Comparison of ENCODE assay signal across 14 cellular contexts in the genomic region with DNA sequence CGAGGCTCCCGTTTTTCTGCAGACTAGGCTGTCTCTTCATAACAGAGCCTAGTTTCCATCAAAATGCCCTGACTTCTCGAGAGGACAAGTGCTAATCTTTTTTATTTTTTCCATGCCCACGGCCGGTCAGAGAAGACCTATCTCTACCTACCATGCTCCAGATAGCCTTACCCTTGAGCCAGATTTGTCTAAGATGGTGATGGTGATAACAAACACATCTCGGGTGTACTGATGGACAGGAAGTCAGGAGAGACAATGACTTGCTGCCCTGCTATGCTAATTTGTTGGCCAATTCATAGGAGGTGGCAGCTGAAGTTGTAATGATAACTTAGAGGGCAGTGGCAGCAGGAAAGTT. TPM values are rescaled to one million over a fixed set of nuclear protein-coding genes. Genes with fewer than 3 reads are reported as not detected.
DNase-seq lines count a peak whose midpoint lies in the region; ATAC-seq, FAIRE-seq and TF ChIP-seq lines count a peak whose summit lies in the region.
"Had no signal": no experiment of that assay in that cellular context is flagged by ENCODE, and none has a peak within 500 bp of the region (broad histone marks: within the 10 kb centered on the region; RNA-seq: fewer than 3 reads in every experiment).

No MANE protein-coding gene starts in this region.

- no peaks in the 10 kb centered on the region for H4K20me1 ChIP-seq in GM12878 (ENCODE audit: control insufficient read depth, insufficient read depth)
- H4K20me1 ChIP-seq: BLaER1 treated with 17β-estradiol and CSF1 and Interleukin-3, amounts not matched to agents 10 nM and 100 nM had no signal

- peaks cover 12% of the 10 kb centered on the region for H3K4me1 ChIP-seq in CD8-positive, alpha-beta memory T cell (ENCODE audit: insufficient read depth, low read length)
- H3K4me1 ChIP-seq in GM12878 (ENCODE audit: control insufficient read depth, insufficient read depth, low read length), result peaks cover 47% of the 10 kb centered on the region
- H3K4me1 ChIP-seq in right atrium auricular region, result no peaks in the 10 kb centered on the region

- no peak overlapping the region for H3K4me3 ChIP-seq in CD8-positive, alpha-beta memory T cell (ENCODE audit: low read length)
- H3K4me3 ChIP-seq in GM12878, result no peak overlapping the region
- H3K4me3 ChIP-seq in right atrium auricular region, result no peak overlapping the region
- H3K4me3 ChIP-seq: BLaER1 treated with 17β-estradiol and CSF1 and Interleukin-3, amounts not matched to agents 10 nM and 100 nM; thoracic aorta had no signal

- BruUV-seq in GM12878 (replicated peaks; lab: Mats Ljungman, UMichigan), result TSS peak; percentile 22

- H3K79me2 ChIP-seq in GM12878 (ENCODE audit: control insufficient read depth, insufficient read depth, low read length), result peaks cover 10% of the 10 kb centered on the region

- DNase-seq in CD8-positive, alpha-beta memory T cell, result no peak
- DNase-seq in GM12878 (ENCODE audit: low read depth, low spot score) (no peak), right atrium auricular region (ENCODE audit: low spot score) (no peak), NCI-H1694 (lab: John Stamatoyannopoulos, UW) (no peak), OCI-M1 (lab: John Stamatoyannopoulos, UW) (no peak), GM12892 (ENCODE audit: insufficient read length) (no peak)
- DNase-seq: Kasumi-1, mesenchymal stem cell had no signal

- H3K36me3 Mint-ChIP-seq in CD8-positive, alpha-beta memory T cell, result peaks cover 24 to 70% (median 27%) of the 10 kb centered on the region in 3 donors

- no peak for TF ChIP-seq CTCF in GM12878 (IDR thresholded peaks at IDR 0.05 in 2 of 3, conservative IDR thresholded peaks at IDR 0.05 in 1 of 3; ENCODE audit: control insufficient read depth in 2 of 3, extremely low read depth in 1 of 3, insufficient read depth in 1 of 3, low read depth in 3 of 3, low read length in 3 of 3)
- TF ChIP-seq CTCF in right atrium auricular region (IDR thresholded peaks at IDR 0.05), result no peak

- H3K9me3 Mint-ChIP-seq in CD8-positive, alpha-beta memory T cell, result no peaks in the 10 kb centered on the region

- no peaks in the 10 kb centered on the region for H3K27me3 Mint-ChIP-seq in CD8-positive, alpha-beta memory T cell
- H3K27me3 Mint-ChIP-seq: progenitor cell of endocrine pancreas had no signal

- SMC1A ChIA-PET in GM12878 (lab: Charles Lee; ENCODE audit: uncharacterized antibody, unreplicated experiment), result interaction anchor here (0.6 to 4.4 kb wide), 13 partner anchors 9 to 111 kb away, joined by 3 to 48 read pairs (median 10); no protein-coding TSS in a partner anchor

- H3K27ac ChIP-seq in CD8-positive, alpha-beta memory T cell (ENCODE audit: low read depth, low read length), result no peak overlapping the region
- H3K27ac ChIP-seq in GM12878 (ENCODE audit: control insufficient read depth, insufficient read depth), result peak overlapping the region; percentile 89
- H3K27ac ChIP-seq in right atrium auricular region, result no peak overlapping the region
- H3K27ac ChIP-seq: BLaER1 treated with 17β-estradiol and CSF1 and Interleukin-3, amounts not matched to agents 10 nM and 100 nM; epithelial cell of prostate; thoracic aorta had no signal

- H3K4me3 Mint-ChIP-seq in CD8-positive, alpha-beta memory T cell, result peak overlapping the region in 6 of 7 donors; percentile 37 to 74 (median 61)

- H3K27me3 ChIP-seq in CD8-positive, alpha-beta memory T cell (ENCODE audit: insufficient read depth, low read length, poor library complexity, severe bottlenecking), result no peaks in the 10 kb centered on the region
- H3K27me3 ChIP-seq in GM12878 (replicated peaks in 1 of 2; ENCODE audit: control insufficient read depth in 2 of 2, insufficient read depth in 2 of 2, low read length in 1 of 2), result no peaks in the 10 kb centered on the region
- no peaks in the 10 kb centered on the region for H3K27me3 ChIP-seq in right atrium auricular region
- H3K27me3 ChIP-seq: BLaER1 treated with 17β-estradiol and CSF1 and Interleukin-3, amounts not matched to agents 10 nM and 100 nM had no signal

- RAD21 ChIA-PET in GM12878 (lab: Charles Lee; ENCODE audit: unreplicated experiment), result interaction anchor here (0.9 to 4.3 kb wide), 13 partner anchors 12 to 107 kb away, joined by 3 to 32 read pairs (median 6); no protein-coding TSS in a partner anchor

- POLR2A ChIA-PET in CD8-positive, alpha-beta memory T cell (lab: Charles Lee), result interaction anchor here (1.2 kb wide), 1 partner anchor 30 kb away, joined by 3 read pairs; no protein-coding TSS in a partner anchor
- POLR2A ChIA-PET in GM12878 (lab: Charles Lee), result interaction anchor here (0.6 to 2.9 kb wide), 12 partner anchors 9 to 44 kb away, joined by 3 to 12 read pairs (median 4); partner anchors contain the start of gene SEPTIN6

- WGBS in GM12878 (ENCODE audit: insufficient coverage, insufficient replicate concordance, low lambda C conversion rate, missing lambda C conversion rate), result 12% methylated on average over 6 of the region's 6 CpGs

- peak overlapping the region; percentile 28 for H3K9ac ChIP-seq in GM12878 (ENCODE audit: control insufficient read depth, insufficient read depth, low read length)
- H3K9ac ChIP-seq: BLaER1 treated with 17β-estradiol and CSF1 and Interleukin-3, amounts not matched to agents 10 nM and 100 nM had no signal

- H3K27ac Mint-ChIP-seq in CD8-positive, alpha-beta memory T cell, result peak overlapping the region; percentile 92 to 100 (median 94)
- H3K27ac Mint-ChIP-seq: progenitor cell of endocrine pancreas had no signal

- no peak for FAIRE-seq in GM12878 (lab: Jason Lieb, UNC)
- FAIRE-seq in GM12892 (lab: Jason Lieb, UNC), result no peak

- H3K9me3 ChIP-seq in CD8-positive, alpha-beta memory T cell (ENCODE audit: low read length), result no peaks in the 10 kb centered on the region
- no peaks in the 10 kb centered on the region for H3K9me3 ChIP-seq in GM12878 (replicated peaks; ENCODE audit: control insufficient read depth, insufficient read depth, low read length)
- H3K9me3 ChIP-seq in right atrium auricular region, result no peaks in the 10 kb centered on the region
- H3K9me3 ChIP-seq: BLaER1 treated with 17β-estradiol and CSF1 and Interleukin-3, amounts not matched to agents 10 nM and 100 nM; thoracic aorta had no signal

- peak; percentile 11 for ATAC-seq in GM19351 (IDR thresholded peaks at IDR 0.05; ENCODE audit: unreplicated experiment)
- ATAC-seq in HG03342 (IDR thresholded peaks at IDR 0.05; ENCODE audit: unreplicated experiment), result peak; percentile 4
- peak; percentile 4 for ATAC-seq in GM12878

- TF ChIP-seq EP300 in GM12878 (IDR thresholded peaks at IDR 0.05; ENCODE audit: borderline replicate concordance in 1 of 2, control insufficient read depth in 1 of 2, low read depth in 2 of 2, low read length in 2 of 2), result no peak

- H2AFZ ChIP-seq in GM12878 (ENCODE audit: control insufficient read depth, low read depth, low read length), result peak overlapping the region; percentile 10

- intact Hi-C loops in GM12878 (cut with micrococcal nuclease; ENCODE audit: unreplicated experiment), result loop anchor here (1.0 kb wide), 2 partner anchors 34 to 108 kb away; no protein-coding TSS in a partner anchor

- peaks cover 27% of the 10 kb centered on the region for H3K36me3 ChIP-seq in CD8-positive, alpha-beta memory T cell (ENCODE audit: insufficient read depth, low read length)
- H3K36me3 ChIP-seq in GM12878 (ENCODE audit: control insufficient read depth in 2 of 2, insufficient read depth in 2 of 2, low read length in 1 of 2) (peaks cover 7 to 25% of the 10 kb centered on the region in 2 experiments), right atrium auricular region (no peaks in the 10 kb centered on the region)
- H3K36me3 ChIP-seq: thoracic aorta had no signal

- TF ChIP-seq RAD21 in GM12878 (IDR thresholded peaks at IDR 0.05; ENCODE audit: insufficient read depth, low read depth, low read length), result no peak

- H3K4me1 Mint-ChIP-seq in CD8-positive, alpha-beta memory T cell, result peaks cover 33 to 50% (median 41%) of the 10 kb centered on the region in 3 donors

- CTCF ChIA-PET in CD8-positive, alpha-beta memory T cell (lab: Charles Lee), result interaction anchor here (1.1 to 1.9 kb wide), 4 partner anchors 43 to 166 kb away, joined by 3 to 6 read pairs (median 4); no protein-coding TSS in a partner anchor
- CTCF ChIA-PET in GM12878 (lab: Yijun Ruan, JAX), result interaction anchor here (0.7 to 3.4 kb wide), 12 partner anchors 13 to 132 kb away, joined by 3 to 14 read pairs (median 6); no protein-coding TSS in a partner anchor

- H3K4me2 ChIP-seq in GM12878 (ENCODE audit: control insufficient read depth, insufficient read depth), result peak overlapping the region; percentile 73

- TF ChIP-seq POLR2A in GM12878 (IDR thresholded peaks at IDR 0.05; ENCODE audit: low read depth, low read length) (no peak), GM12892 (IDR thresholded peaks at IDR 0.05; ENCODE audit: low read depth, low read length) (no peak)

- in situ Hi-C loops in GM12878 (cut with MboI), result no loop called here

RNA-seq across cellular contexts. Expression of gene NKRF, which starts 42.2 kb away (rescaled TPM):
- total RNA-seq in CD8-positive, alpha-beta memory T cell, result 10 to 100 TPM; 27.2 to 28.4 TPM
- 7.5 TPM for polyA plus RNA-seq in CD8-positive, alpha-beta memory T cell
- 32.9 and 35.0 TPM in 2 replicates for total RNA-seq in GM12878 (2013; cell fraction: nucleolus; rRNA removed)
- total RNA-seq in GM12878 (2014; rRNA removed) (8.1 and 8.5 TPM in 2 replicates), GM12878 (2014; rRNA removed; fragmentation: Illumina TruSeq; extraction: Trizol) (15.7 and 16.6 TPM in 2 replicates), GM12878 (2021) (20.1 and 21.5 TPM in 2 replicates), right atrium auricular region (1 to 10 TPM; 3.3 to 4.7 TPM)
- polyA plus RNA-seq in GM12878 (2011; ENCODE audit: low read depth), result 8.7 TPM
- polyA plus RNA-seq in GM12878 (2011; rRNA removed) (14.4 and 19.6 TPM in 2 replicates), GM12878 (2014; fragmentation: Illumina TruSeq; extraction: Trizol) (20.3 and 25.3 TPM in 2 replicates), GM12878 (2014; fragmentation: Nextera tagmentation; extraction: Ambion mirVana) (1 to 10 TPM; 6.2 to 9.5 TPM), GM12878 (2014; rRNA removed) (9.9 and 10.7 TPM in 2 replicates), GM12878 (2016; fragmentation: Nextera tagmentation; extraction: Ambion mirVana) (1 to 10 TPM; 8.4 to 9.0 TPM)
- polyA plus RNA-seq in GM12878 (2011; cell fraction: cytosol; rRNA removed), result 7.8 and 8.0 TPM in 2 replicates
- polyA plus RNA-seq in GM12878 (2011; cell fraction: nucleus; rRNA removed), result 12.2 and 14.9 TPM in 2 replicates
- polyA plus RNA-seq in GM12878 (2012), result 9.4 and 12.6 TPM in 2 replicates
- 12.3 and 14.2 TPM in 2 replicates for polyA minus RNA-seq in GM12878 (2011; rRNA and poly(A)+ RNA removed)
- polyA minus RNA-seq in GM12878 (2011; cell fraction: cytosol; rRNA and poly(A)+ RNA removed), result 8.2 and 9.4 TPM in 2 replicates
- polyA minus RNA-seq in GM12878 (2011; cell fraction: nucleus; rRNA and poly(A)+ RNA removed), result 5.9 and 10.3 TPM in 2 replicates
- polyA plus RNA-seq in GM12892 (2012; ENCODE audit: missing spikeins), result 12.5 TPM

RNA-seq across cellular contexts. Expression of gene SEPTIN6, which starts 44.6 kb away (rescaled TPM):
- 100 to 1,000 TPM; 122 to 125 TPM for total RNA-seq in CD8-positive, alpha-beta memory T cell
- 229 TPM for polyA plus RNA-seq in CD8-positive, alpha-beta memory T cell
- total RNA-seq in GM12878 (2013; cell fraction: nucleolus; rRNA removed), result 335 and 357 TPM in 2 replicates
- 139 and 150 TPM in 2 replicates for total RNA-seq in GM12878 (2014; rRNA removed)
- total RNA-seq in GM12878 (2014; rRNA removed; fragmentation: Illumina TruSeq; extraction: Trizol), result 161 and 168 TPM in 2 replicates
- 215 and 222 TPM in 2 replicates for total RNA-seq in GM12878 (2021)
- 98.0 TPM for polyA plus RNA-seq in GM12878 (2011; ENCODE audit: low read depth)
- polyA plus RNA-seq in GM12878 (2011; rRNA removed), result 240 and 297 TPM in 2 replicates
- polyA plus RNA-seq in GM12878 (2011; cell fraction: cytosol; rRNA removed), result 350 and 363 TPM in 2 replicates
- 168 and 185 TPM in 2 replicates for polyA plus RNA-seq in GM12878 (2011; cell fraction: nucleus; rRNA removed)
- 211 and 281 TPM in 2 replicates for polyA plus RNA-seq in GM12878 (2012)
- 324 and 353 TPM in 2 replicates for polyA plus RNA-seq in GM12878 (2014; fragmentation: Illumina TruSeq; extraction: Trizol)
- polyA plus RNA-seq in GM12878 (2014; fragmentation: Nextera tagmentation; extraction: Ambion mirVana), result 10 to 100 TPM; 37.2 to 48.4 TPM
- 139 and 148 TPM in 2 replicates for polyA plus RNA-seq in GM12878 (2014; rRNA removed)
- 100 to 1,000 TPM; 147 to 160 TPM for polyA plus RNA-seq in GM12878 (2016; fragmentation: Nextera tagmentation; extraction: Ambion mirVana)
- 422 and 449 TPM in 2 replicates for polyA minus RNA-seq in GM12878 (2011; rRNA and poly(A)+ RNA removed)
- 122 and 141 TPM in 2 replicates for polyA minus RNA-seq in GM12878 (2011; cell fraction: cytosol; rRNA and poly(A)+ RNA removed)
- polyA minus RNA-seq in GM12878 (2011; cell fraction: nucleus; rRNA and poly(A)+ RNA removed), result 70.4 and 70.7 TPM in 2 replicates
- 10 to 100 TPM; 14.1 to 16.4 TPM for total RNA-seq in right atrium auricular region
- 135 TPM for polyA plus RNA-seq in GM12892 (2012; ENCODE audit: missing spikeins)

Comparison
In these comparisons a context has a peak if more than half of its experiments do, and no peak if none do; other contexts are left out.
1. RNA of gene SEPTIN6, which starts 44.6 kb away (total RNA-seq): 139 to 357 TPM in GM12878 and 122 to 125 TPM in CD8-positive, alpha-beta memory T cell; 14.1 to 16.4 TPM in right atrium auricular region; every median in the first group is over 4 times any median in the second.
2. Peak in every context shown above with its lines, with median percentiles within 50 percentile points of each other: ATAC-seq.